In genomic region chr10:60649485-60650271, GRCh38 we compare ENCODE assay signal across 15 cellular contexts.
DNase-seq lines count a peak whose midpoint lies in the region; ATAC-seq and TF ChIP-seq lines count a peak whose summit lies in the region.
"Had no signal": no experiment of that assay in that cellular context is flagged by ENCODE, and none has a peak within 500 bp of the region (broad histone marks: within the 10 kb centered on the region; RNA-seq: fewer than 3 reads in every experiment).

No MANE protein-coding gene starts in this region.

- peaks cover 38% of the 10 kb centered on the region for H3K4me1 Mint-ChIP-seq in activated naive CD4-positive, alpha-beta T cell treated with anti-CD3 and anti-CD28 coated beads, Interleukin-2, amount 50 U/mL, for 24 hours
- peaks cover 2% of the 10 kb centered on the region for H3K4me1 Mint-ChIP-seq in activated naive CD4-positive, alpha-beta T cell treated with anti-CD3 and anti-CD28 coated beads, Interleukin-2, amount 10 ng/mL, durations not matched to agents 7 days and 5 days
- H3K4me1 Mint-ChIP-seq in effector memory CD8-positive, alpha-beta T cell (ENCODE audit: low read depth in 2 of 2), result peaks cover 3 to 12% of the 10 kb centered on the region in 2 donors
- peaks cover 28% of the 10 kb centered on the region for H3K4me1 Mint-ChIP-seq in stimulated activated memory B cell treated with anti-CD40 and anti-IgM and Interleukin-4, amounts not matched to agents 10 μg/mL and 1 μg/mL and 100 μg/mL, for 72 hours

- H3K27ac Mint-ChIP-seq in activated naive CD4-positive, alpha-beta T cell treated with anti-CD3 and anti-CD28 coated beads, Interleukin-2, amount 50 U/mL, for 24 hours, result peak overlapping the region; percentile 73
- no peak overlapping the region for H3K27ac Mint-ChIP-seq in activated naive CD4-positive, alpha-beta T cell treated with anti-CD3 and anti-CD28 coated beads, Interleukin-2, amount 10 ng/mL, durations not matched to agents 7 days and 5 days
- H3K27ac Mint-ChIP-seq in effector memory CD8-positive, alpha-beta T cell, result peak overlapping the region; percentile 9 to 74
- peak overlapping the region; percentile 82 for H3K27ac Mint-ChIP-seq in stimulated activated memory B cell treated with anti-CD40 and anti-IgM and Interleukin-4, amounts not matched to agents 10 μg/mL and 1 μg/mL and 100 μg/mL, for 72 hours

- H3K27me3 Mint-ChIP-seq in activated naive CD4-positive, alpha-beta T cell treated with anti-CD3 and anti-CD28 coated beads, Interleukin-2, amount 50 U/mL, for 24 hours, result no peaks in the 10 kb centered on the region
- H3K27me3 Mint-ChIP-seq in activated naive CD4-positive, alpha-beta T cell treated with anti-CD3 and anti-CD28 coated beads, Interleukin-2, amount 10 ng/mL, durations not matched to agents 7 days and 5 days, result no peaks in the 10 kb centered on the region
- no peaks in the 10 kb centered on the region for H3K27me3 Mint-ChIP-seq in effector memory CD8-positive, alpha-beta T cell
- no peaks in the 10 kb centered on the region for H3K27me3 Mint-ChIP-seq in stimulated activated memory B cell treated with anti-CD40 and anti-IgM and Interleukin-4, amounts not matched to agents 10 μg/mL and 1 μg/mL and 100 μg/mL, for 72 hours

- ATAC-seq in effector memory CD8-positive, alpha-beta T cell (replicated peaks), result no peak
- no peak for ATAC-seq in stimulated activated memory B cell treated with anti-CD40 and anti-IgM and Interleukin-4, amounts not matched to agents 10 μg/mL and 1 μg/mL and 100 μg/mL, for 72 hours
- ATAC-seq in GM21619 (IDR thresholded peaks at IDR 0.05; ENCODE audit: unreplicated experiment) (no peak), omental fat pad (ENCODE audit: low FRiP score) (no peak), GM21529 (IDR thresholded peaks at IDR 0.05; ENCODE audit: unreplicated experiment) (no peak)

- no peak for TF ChIP-seq CTCF in omental fat pad (IDR thresholded peaks at IDR 0.05)

- no peak overlapping the region for H3K4me3 Mint-ChIP-seq in activated naive CD4-positive, alpha-beta T cell treated with anti-CD3 and anti-CD28 coated beads, Interleukin-2, amount 50 U/mL, for 24 hours
- H3K4me3 Mint-ChIP-seq in activated naive CD4-positive, alpha-beta T cell treated with anti-CD3 and anti-CD28 coated beads, Interleukin-2, amount 10 ng/mL, durations not matched to agents 7 days and 5 days, result no peak overlapping the region
- no peak overlapping the region for H3K4me3 Mint-ChIP-seq in effector memory CD8-positive, alpha-beta T cell
- no peak overlapping the region for H3K4me3 Mint-ChIP-seq in stimulated activated memory B cell treated with anti-CD40 and anti-IgM and Interleukin-4, amounts not matched to agents 10 μg/mL and 1 μg/mL and 100 μg/mL, for 72 hours
- H3K4me3 Mint-ChIP-seq: nephron had no signal

- DNase-seq in activated naive CD4-positive, alpha-beta T cell treated with anti-CD3 and anti-CD28 coated beads, Interleukin-2, amount 10 ng/mL, durations not matched to agents 7 days and 5 days, result no peak
- peak; percentile 7 to 27 for DNase-seq in NCI-H526 (lab: John Stamatoyannopoulos, UW)
- no peak for DNase-seq in effector memory CD8-positive, alpha-beta T cell
- no peak for DNase-seq in omental fat pad (ENCODE audit: low spot score)
- DNase-seq: activated CD4-positive, CD25-positive, alpha-beta regulatory T cell treated with anti-CD3 and anti-CD28 coated beads, Interleukin-2, amount 50 U/mL, for 72 hours; caudate nucleus; KBM-7; NCI-H1436; stimulated activated CD4-positive, alpha-beta T cell treated with anti-CD3 and anti-CD28 coated beads, Interleukin-15, amount 100 ng/mL, for 24 hours; T-helper 2 cell had no signal

- CTCF ChIA-PET in activated naive CD4-positive, alpha-beta T cell treated with anti-CD3 and anti-CD28 coated beads, Interleukin-2, amount 10 ng/mL, durations not matched to agents 7 days and 5 days (lab: Charles Lee), result interaction anchor here (0.6 to 3.6 kb wide), 9 partner anchors 10 to 533 kb away, joined by 3 to 19 read pairs (median 3); no protein-coding TSS in a partner anchor

- H3K36me3 Mint-ChIP-seq in activated naive CD4-positive, alpha-beta T cell treated with anti-CD3 and anti-CD28 coated beads, Interleukin-2, amount 50 U/mL, for 24 hours, result no peaks in the 10 kb centered on the region
- no peaks in the 10 kb centered on the region for H3K36me3 Mint-ChIP-seq in activated naive CD4-positive, alpha-beta T cell treated with anti-CD3 and anti-CD28 coated beads, Interleukin-2, amount 10 ng/mL, durations not matched to agents 7 days and 5 days
- peaks cover 3% of the 10 kb centered on the region for H3K36me3 Mint-ChIP-seq in effector memory CD8-positive, alpha-beta T cell (ENCODE audit: insufficient read depth)
- no peaks in the 10 kb centered on the region for H3K36me3 Mint-ChIP-seq in stimulated activated memory B cell treated with anti-CD40 and anti-IgM and Interleukin-4, amounts not matched to agents 10 μg/mL and 1 μg/mL and 100 μg/mL, for 72 hours

- H3K9me3 Mint-ChIP-seq in activated naive CD4-positive, alpha-beta T cell treated with anti-CD3 and anti-CD28 coated beads, Interleukin-2, amount 50 U/mL, for 24 hours, result no peaks in the 10 kb centered on the region
- H3K9me3 Mint-ChIP-seq in activated naive CD4-positive, alpha-beta T cell treated with anti-CD3 and anti-CD28 coated beads, Interleukin-2, amount 10 ng/mL, durations not matched to agents 7 days and 5 days, result no peaks in the 10 kb centered on the region
- H3K9me3 Mint-ChIP-seq in effector memory CD8-positive, alpha-beta T cell, result no peaks in the 10 kb centered on the region
- H3K9me3 Mint-ChIP-seq in stimulated activated memory B cell treated with anti-CD40 and anti-IgM and Interleukin-4, amounts not matched to agents 10 μg/mL and 1 μg/mL and 100 μg/mL, for 72 hours, result no peaks in the 10 kb centered on the region
- H3K9me3 Mint-ChIP-seq: nephron had no signal

Comparison
In these comparisons a context has a peak if more than half of its experiments do, and no peak if none do; other contexts are left out.
1. DNase-seq: peak in NCI-H526 (2 of 2); none in activated naive CD4-positive, alpha-beta T cell treated with anti-CD3 and anti-CD28 coated beads, Interleukin-2, amount 10 ng/mL, durations not matched to agents 7 days and 5 days (single experiment), effector memory CD8-positive, alpha-beta T cell (0 of 3) and omental fat pad (single experiment).